7 cellular contexts compared by ENCODE assay signal in the genomic region with DNA sequence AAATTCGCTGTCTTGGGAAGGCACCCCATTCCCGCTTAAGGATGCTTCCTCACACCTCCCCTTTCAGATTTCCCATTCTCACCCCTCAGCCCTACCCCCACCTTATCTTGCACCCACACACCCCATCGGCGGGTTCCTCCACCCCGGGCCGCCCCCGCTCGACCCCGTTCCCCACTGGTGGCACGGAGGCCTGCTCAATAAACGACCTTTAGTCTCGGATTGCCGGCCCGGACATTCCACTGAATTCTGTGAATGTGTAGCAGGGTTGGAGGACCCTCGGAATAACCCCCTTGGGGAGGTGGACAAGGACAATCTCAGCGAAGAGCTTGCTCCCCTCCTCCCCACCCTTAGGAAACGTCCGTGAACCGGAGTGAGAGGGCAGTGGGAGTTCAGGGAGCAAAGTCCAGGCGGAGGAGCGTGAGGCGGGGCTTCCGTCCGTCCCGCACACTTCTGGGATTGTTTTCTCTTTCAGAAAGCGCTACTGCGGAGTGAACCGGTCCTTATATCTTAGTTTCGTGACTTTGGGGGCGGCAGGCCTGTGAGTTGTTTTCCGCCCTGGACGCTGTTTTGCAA. TPM values are rescaled to one million over a fixed set of nuclear protein-coding genes. Genes with fewer than 3 reads are reported as not detected.
DNase-seq lines count a peak whose midpoint lies in the region; ATAC-seq, FAIRE-seq and TF ChIP-seq lines count a peak whose summit lies in the region.

No MANE protein-coding gene starts in this region.

- H3K36me3 ChIP-seq in keratinocyte (ENCODE audit: control insufficient read depth in 2 of 2, extremely low read depth in 1 of 2, insufficient read depth in 2 of 2, low read length in 2 of 2) = peaks cover 9 to 10% of the 10 kb centered on the region in 2 experiments

- H3K27me3 ChIP-seq in keratinocyte (ENCODE audit: control insufficient read depth, extremely low read depth, insufficient read depth, low read length) = peaks cover 41% of the 10 kb centered on the region

- no peak for FAIRE-seq in keratinocyte (lab: Jason Lieb, UNC)

- H4K20me1 ChIP-seq in keratinocyte (ENCODE audit: control insufficient read depth, extremely low read depth, insufficient read depth, low read length) = no peaks in the 10 kb centered on the region

- H3K9me3 ChIP-seq in keratinocyte (ENCODE audit: control insufficient read depth, low read depth, low read length) = no peaks in the 10 kb centered on the region

- ATAC-seq in stimulated activated naive CD8-positive, alpha-beta T cell treated with anti-CD3 and anti-CD28 coated beads, Interleukin-15, amount 100 ng/mL, for 72 hours = no peak
- ATAC-seq in HG02763 (IDR thresholded peaks at IDR 0.05; ENCODE audit: unreplicated experiment) (no peak), GM18868 (IDR thresholded peaks at IDR 0.05; ENCODE audit: unreplicated experiment) (no peak)

- DNase-seq in HFFc6 = no peak
- no peak for DNase-seq in keratinocyte (ENCODE audit: low read depth, low spot score)
- no peak for DNase-seq in stimulated activated naive CD8-positive, alpha-beta T cell treated with anti-CD3 and anti-CD28 coated beads, Interleukin-15, amount 100 ng/mL, for 72 hours
- DNase-seq in DMS79 (lab: John Stamatoyannopoulos, UW) = no peak

- no peak for TF ChIP-seq CTCF in HFFc6 (IDR thresholded peaks at IDR 0.05)
- TF ChIP-seq CTCF in keratinocyte (optimal IDR thresholded peaks at IDR 0.05 in 1 of 3, IDR thresholded peaks at IDR 0.05 in 1 of 3, conservative IDR thresholded peaks at IDR 0.05 in 1 of 3; ENCODE audit: extremely low read depth in 1 of 3, insufficient read depth in 2 of 3, low read length in 3 of 3) = no peak

- H3K9me3 Mint-ChIP-seq in HFFc6 = no peaks in the 10 kb centered on the region
- H3K9me3 Mint-ChIP-seq in activated naive CD8-positive, alpha-beta T cell (ENCODE audit: low read depth) = no peaks in the 10 kb centered on the region
- H3K9me3 Mint-ChIP-seq in stimulated activated naive CD8-positive, alpha-beta T cell treated with anti-CD3 and anti-CD28 coated beads, Interleukin-15, amount 100 ng/mL, for 72 hours = no peaks in the 10 kb centered on the region

- H3K27me3 Mint-ChIP-seq in HFFc6 (ENCODE audit: insufficient read depth) = peaks cover 17% of the 10 kb centered on the region
- peaks cover 26% of the 10 kb centered on the region for H3K27me3 Mint-ChIP-seq in activated naive CD8-positive, alpha-beta T cell
- H3K27me3 Mint-ChIP-seq in stimulated activated naive CD8-positive, alpha-beta T cell treated with anti-CD3 and anti-CD28 coated beads, Interleukin-15, amount 100 ng/mL, for 72 hours = peaks cover 79% of the 10 kb centered on the region

- peaks cover 16% of the 10 kb centered on the region for H3K79me2 ChIP-seq in keratinocyte (ENCODE audit: control insufficient read depth, insufficient read depth, low read length)

- H3K4me3 Mint-ChIP-seq in HFFc6 = peak overlapping the region; percentile 84
- peak overlapping the region; percentile 71 for H3K4me3 Mint-ChIP-seq in activated naive CD8-positive, alpha-beta T cell
- peak overlapping the region; percentile 80 to 87 for H3K4me3 Mint-ChIP-seq in stimulated activated naive CD8-positive, alpha-beta T cell treated with anti-CD3 and anti-CD28 coated beads, Interleukin-15, amount 100 ng/mL, for 72 hours

- peaks cover 44% of the 10 kb centered on the region for H3K4me1 ChIP-seq in keratinocyte (ENCODE audit: control insufficient read depth, extremely low read depth, insufficient read depth, low read length)

- H3K4me2 ChIP-seq in keratinocyte (ENCODE audit: control insufficient read depth, extremely low read depth, insufficient read depth, low read depth, low read length) = peak overlapping the region; percentile 94

- H3K9ac ChIP-seq in keratinocyte (ENCODE audit: control insufficient read depth, extremely low read depth, insufficient read depth, low read length) = peak overlapping the region; percentile 64

- no peak overlapping the region for H3K27ac ChIP-seq in keratinocyte (ENCODE audit: control insufficient read depth, insufficient read depth, low read length)

- H3K4me3 ChIP-seq in keratinocyte (ENCODE audit: control insufficient read depth in 2 of 3, extremely low read depth in 1 of 3, insufficient read depth in 2 of 3, low read depth in 1 of 3, low read length in 3 of 3) = peak overlapping the region; percentile 47 to 70 (median 63)

- peak overlapping the region; percentile 84 for H2AFZ ChIP-seq in keratinocyte (ENCODE audit: control insufficient read depth, low read length)

- peak overlapping the region; percentile 85; the same call in 1 of the 2 replicates for H3K27ac Mint-ChIP-seq in HFFc6
- no peak overlapping the region for H3K27ac Mint-ChIP-seq in activated naive CD8-positive, alpha-beta T cell
- H3K27ac Mint-ChIP-seq in stimulated activated naive CD8-positive, alpha-beta T cell treated with anti-CD3 and anti-CD28 coated beads, Interleukin-15, amount 100 ng/mL, for 72 hours = peak overlapping the region in 1 of 2 donors; percentile 64

- H3K4me1 Mint-ChIP-seq in HFFc6 (ENCODE audit: low read depth) = peaks cover 54% of the 10 kb centered on the region
- peaks cover 52% of the 10 kb centered on the region for H3K4me1 Mint-ChIP-seq in activated naive CD8-positive, alpha-beta T cell (ENCODE audit: low read depth)
- peaks cover 81% of the 10 kb centered on the region for H3K4me1 Mint-ChIP-seq in stimulated activated naive CD8-positive, alpha-beta T cell treated with anti-CD3 and anti-CD28 coated beads, Interleukin-15, amount 100 ng/mL, for 72 hours

- no peaks in the 10 kb centered on the region for H3K9me1 ChIP-seq in keratinocyte (ENCODE audit: control insufficient read depth, extremely low read depth, insufficient read depth, low read length)

- dilution Hi-C loops in keratinocyte (cut with MboI; ENCODE audit: extremely low pct_ligation_motif_present, low sequenced_read_pairs) = no loop called here

- H3K36me3 Mint-ChIP-seq in HFFc6 (ENCODE audit: low read depth) = peaks cover 22% of the 10 kb centered on the region
- peaks cover 18% of the 10 kb centered on the region for H3K36me3 Mint-ChIP-seq in activated naive CD8-positive, alpha-beta T cell

RNA-seq across cellular contexts. Expression of a gene that starts 2.8 kb away (rescaled TPM):
- 1 to 10 TPM in 3 of 6 experiments, under 1 TPM in 3; 0.21 to 1.8 (median 1.2) TPM for total RNA-seq in HFFc6 (2021; fragmentation: NEBNext Ultra II Directional; extraction: Animal tissue kit (Norgen Biotek cat#: 25700))
- polyA plus RNA-seq in keratinocyte = 0.09 to 0.11 TPM (median 0.10 TPM) in 3 replicates
- not detected for polyA plus RNA-seq in keratinocyte (2011; ENCODE audit: low read depth)
- 0.07 and 0.26 TPM in 2 replicates for polyA plus RNA-seq in keratinocyte (2011; cell fraction: cytosol; rRNA removed)
- 0.28 and 0.53 TPM in 2 replicates for polyA plus RNA-seq in keratinocyte (2011; cell fraction: nucleus; rRNA removed)
- 0.09 and 0.44 TPM in 2 replicates for polyA plus RNA-seq in keratinocyte (2012; ENCODE audit: low replicate concordance)
- 0.89 TPM in 1 of 3 replicates, not detected in the others for polyA minus RNA-seq in keratinocyte
- polyA minus RNA-seq in keratinocyte (2011; cell fraction: cytosol; rRNA and poly(A)+ RNA removed) = not detected
- polyA minus RNA-seq in keratinocyte (2011; cell fraction: nucleus; rRNA and poly(A)+ RNA removed) = not detected in 2 replicates

RNA-seq across cellular contexts. Expression of a gene that starts 5.3 kb away (rescaled TPM):
- total RNA-seq in HFFc6 (2021; fragmentation: NEBNext Ultra II Directional; extraction: Animal tissue kit (Norgen Biotek cat#: 25700)) = 10 to 100 TPM; 26.0 to 33.8 (median 29.3) TPM
- 29.1 to 42.2 TPM (median 33.6 TPM) in 3 replicates for polyA plus RNA-seq in keratinocyte
- polyA plus RNA-seq in keratinocyte (2011; ENCODE audit: low read depth) = 11.9 TPM
- 33.7 and 37.3 TPM in 2 replicates for polyA plus RNA-seq in keratinocyte (2011; cell fraction: cytosol; rRNA removed)
- polyA plus RNA-seq in keratinocyte (2011; cell fraction: nucleus; rRNA removed) = 37.5 and 60.1 TPM in 2 replicates
- polyA plus RNA-seq in keratinocyte (2012; ENCODE audit: low replicate concordance) = 25.2 and 38.6 TPM in 2 replicates
- 31.6 to 65.7 TPM (median 37.2 TPM) in 3 replicates for polyA minus RNA-seq in keratinocyte
- 43.2 TPM for polyA minus RNA-seq in keratinocyte (2011; cell fraction: cytosol; rRNA and poly(A)+ RNA removed)
- polyA minus RNA-seq in keratinocyte (2011; cell fraction: nucleus; rRNA and poly(A)+ RNA removed) = 9.6 and 10.9 TPM in 2 replicates

RNA-seq across cellular contexts. Expression of a gene that starts 12.0 kb away (rescaled TPM):
- under 1 TPM; 0.17 to 0.31 (median 0.21) TPM for total RNA-seq in HFFc6 (2021; fragmentation: NEBNext Ultra II Directional; extraction: Animal tissue kit (Norgen Biotek cat#: 25700))
- not detected in 3 replicates for polyA plus RNA-seq in keratinocyte
- not detected for polyA plus RNA-seq in keratinocyte (2011; ENCODE audit: low read depth)
- not detected in 2 replicates for polyA plus RNA-seq in keratinocyte (2011; cell fraction: cytosol; rRNA removed)
- polyA plus RNA-seq in keratinocyte (2011; cell fraction: nucleus; rRNA removed) = not detected in 2 replicates
- 0.35 TPM in 1 of 2 replicates, not detected in the other for polyA plus RNA-seq in keratinocyte (2012; ENCODE audit: low replicate concordance)
- polyA minus RNA-seq in keratinocyte = not detected in 3 replicates
- polyA minus RNA-seq in keratinocyte (2011; cell fraction: cytosol; rRNA and poly(A)+ RNA removed) = not detected
- polyA minus RNA-seq in keratinocyte (2011; cell fraction: nucleus; rRNA and poly(A)+ RNA removed) = not detected in 2 replicates

RNA-seq across cellular contexts. Expression of a gene that starts 19.4 kb away (rescaled TPM):
- total RNA-seq in HFFc6 (2021; fragmentation: NEBNext Ultra II Directional; extraction: Animal tissue kit (Norgen Biotek cat#: 25700)) = 10 to 100 TPM; 14.3 to 17.4 (median 16.7) TPM
- 16.8 to 18.2 TPM (median 17.7 TPM) in 3 replicates for polyA plus RNA-seq in keratinocyte
- 4.4 TPM for polyA plus RNA-seq in keratinocyte (2011; ENCODE audit: low read depth)
- 11.3 TPM in 2 replicates for polyA plus RNA-seq in keratinocyte (2011; cell fraction: cytosol; rRNA removed)
- polyA plus RNA-seq in keratinocyte (2011; cell fraction: nucleus; rRNA removed) = 47.0 and 54.2 TPM in 2 replicates
- 9.2 and 14.7 TPM in 2 replicates for polyA plus RNA-seq in keratinocyte (2012; ENCODE audit: low replicate concordance)
- polyA minus RNA-seq in keratinocyte = 14.8 to 18.3 TPM (median 15.2 TPM) in 3 replicates
- 10.7 TPM for polyA minus RNA-seq in keratinocyte (2011; cell fraction: cytosol; rRNA and poly(A)+ RNA removed)
- polyA minus RNA-seq in keratinocyte (2011; cell fraction: nucleus; rRNA and poly(A)+ RNA removed) = 11.4 and 15.8 TPM in 2 replicates

RNA-seq across cellular contexts. Expression of a gene that starts 19.4 kb away (rescaled TPM):
- total RNA-seq in HFFc6 (2021; fragmentation: NEBNext Ultra II Directional; extraction: Animal tissue kit (Norgen Biotek cat#: 25700)) = 10 to 100 TPM in 4 of 6 experiments, 1 to 10 TPM in 2; 8.5 to 11.1 (median 10.2) TPM
- polyA plus RNA-seq in keratinocyte = 4.7 to 6.7 TPM (median 5.8 TPM) in 3 replicates
- polyA plus RNA-seq in keratinocyte (2011; ENCODE audit: low read depth) = 0.50 TPM
- 1.5 and 2.1 TPM in 2 replicates for polyA plus RNA-seq in keratinocyte (2011; cell fraction: cytosol; rRNA removed)
- 21.2 and 21.8 TPM in 2 replicates for polyA plus RNA-seq in keratinocyte (2011; cell fraction: nucleus; rRNA removed)
- polyA plus RNA-seq in keratinocyte (2012; ENCODE audit: low replicate concordance) = 2.6 and 4.7 TPM in 2 replicates
- polyA minus RNA-seq in keratinocyte = 15.5 to 16.9 TPM (median 16.4 TPM) in 3 replicates
- polyA minus RNA-seq in keratinocyte (2011; cell fraction: cytosol; rRNA and poly(A)+ RNA removed) = 2.9 TPM
- polyA minus RNA-seq in keratinocyte (2011; cell fraction: nucleus; rRNA and poly(A)+ RNA removed) = 10.6 and 10.9 TPM in 2 replicates
